In genomic region chr2:234963785-234964615, GRCh38 we compare ENCODE assay signal across 12 cellular contexts. TPM values are rescaled to one million over a fixed set of nuclear protein-coding genes. Genes with fewer than 3 reads are reported as not detected.
A peak's percentile ranks its signal among the peaks of the same experiment; 100 is the strongest.
DNase-seq lines count a peak whose midpoint lies in the region; ATAC-seq, FAIRE-seq and TF ChIP-seq lines count a peak whose summit lies in the region.
"Had no signal": no experiment of that assay in that cellular context is flagged by ENCODE, and none has a peak within 500 bp of the region (broad histone marks: within the 10 kb centered on the region; RNA-seq: fewer than 3 reads in every experiment).

No MANE protein-coding gene starts in this region.

- DNase-seq in AG08395 (ENCODE audit: low spot score) (peak; percentile 55), NCI-H446 treated with DMSO at 0.1 percent for 48 hours (lab: John Stamatoyannopoulos, UW) (peak; percentile 89), bronchial epithelial cell (ENCODE audit: low read depth) (peak; percentile 82), nephron progenitor cell (no peak), NCI-H774 (lab: John Stamatoyannopoulos, UW) (no peak), MV-4-11 (lab: John Stamatoyannopoulos, UW) (no peak)
- DNase-seq: activated CD4-positive, CD25-positive, alpha-beta regulatory T cell; activated naive CD4-positive, alpha-beta T cell treated with anti-CD3 and anti-CD28 coated beads, Interleukin-2, amount 50 U/mL, for 16 hours; stimulated activated naive CD8-positive, alpha-beta T cell treated with anti-CD3 and anti-CD28 coated beads, Interleukin-15, Interleukin-2, amounts not matched to agents 100 U/mL and 50 U/mL, for 24 hours had no signal

- no peak for TF ChIP-seq CTCF in bronchial epithelial cell (IDR thresholded peaks at IDR 0.05; ENCODE audit: insufficient read depth, low read length, severe bottlenecking)
- TF ChIP-seq CTCF in nephron progenitor cell (IDR thresholded peaks at IDR 0.05) = no peak

- H3K4me3 Mint-ChIP-seq in nephron progenitor cell = no peak overlapping the region

- peaks cover 13% of the 10 kb centered on the region for H3K9me3 Mint-ChIP-seq in nephron progenitor cell

- peaks cover 24% of the 10 kb centered on the region for H3K36me3 Mint-ChIP-seq in nephron progenitor cell (ENCODE audit: low read depth)

- H3K27me3 Mint-ChIP-seq in nephron progenitor cell (ENCODE audit: low read depth, poor library complexity) = no peaks in the 10 kb centered on the region

- peak; percentile 72 for FAIRE-seq in bronchial epithelial cell (lab: Jason Lieb, UNC)

- H3K27me3 ChIP-seq in bronchial epithelial cell (ENCODE audit: control insufficient read depth, insufficient read depth, low read length) = no peaks in the 10 kb centered on the region
- H3K27me3 ChIP-seq: BLaER1 had no signal

- H3K4me1 Mint-ChIP-seq in nephron progenitor cell = peaks cover 57% of the 10 kb centered on the region

- no peak overlapping the region for H3K4me3 ChIP-seq in bronchial epithelial cell (ENCODE audit: low read depth, low read length)
- H3K4me3 ChIP-seq: BLaER1 had no signal

- peaks cover 3% of the 10 kb centered on the region for H3K36me3 ChIP-seq in bronchial epithelial cell (ENCODE audit: control insufficient read depth, insufficient read depth, low read length)
- H3K36me3 ChIP-seq: BLaER1 had no signal

- peak overlapping the region; percentile 91 for H3K27ac Mint-ChIP-seq in nephron progenitor cell

- no peak for ATAC-seq in GM21717 (IDR thresholded peaks at IDR 0.05; ENCODE audit: unreplicated experiment)
- ATAC-seq in HG03469 (IDR thresholded peaks at IDR 0.05; ENCODE audit: unreplicated experiment) = no peak
- ATAC-seq: stimulated activated naive CD8-positive, alpha-beta T cell treated with anti-CD3 and anti-CD28 coated beads, Interleukin-15, Interleukin-2, amounts not matched to agents 100 U/mL and 50 U/mL, for 24 hours had no signal

RNA-seq across cellular contexts. Expression of gene SH3BP4, which starts 12.2 kb away (rescaled TPM):
- total RNA-seq in bronchial epithelial cell = 22.1 and 24.6 TPM in 2 replicates

Comparison
In these comparisons a context has a peak if more than half of its experiments do, and no peak if none do; other contexts are left out.
1. DNase-seq: peak in AG08395 (single experiment), NCI-H446 treated with DMSO at 0.1 percent for 48 hours (single experiment) and bronchial epithelial cell (single experiment); none in nephron progenitor cell (single experiment), NCI-H774 (single experiment) and MV-4-11 (single experiment).